Comparison of ENCODE assay signal across 33 cellular contexts in genomic region chr6:37660317-37660716, GRCh38.
"Had no signal": no experiment of that assay in that cellular context is flagged by ENCODE, and none has a peak within 500 bp of the region (broad histone marks: within the 10 kb centered on the region; RNA-seq: fewer than 3 reads in every experiment).

No MANE protein-coding gene starts in this region.

- H3K27me3 ChIP-seq: ascending aorta, cardiac muscle cell had no signal

- H3K4me1 Mint-ChIP-seq: activated CD4-positive, alpha-beta memory T cell treated with anti-CD3 and anti-CD28 coated beads, Interleukin-2, amount 10 ng/mL, durations not matched to agents 7 days and 5 days; activated CD4-positive, alpha-beta T cell treated with anti-CD3 and anti-CD28 coated beads for 36 hours; activated CD4-positive, alpha-beta T cell treated with anti-CD3 and anti-CD28 coated beads, Interleukin-2, amount 10 ng/mL, durations not matched to agents 7 days and 5 days; activated CD8-positive, alpha-beta memory T cell treated with anti-CD3 and anti-CD28 coated beads, Interleukin-2, amount 10 ng/mL, durations not matched to agents 7 days and 5 days; activated naive CD4-positive, alpha-beta T cell treated with anti-CD3 and anti-CD28 coated beads, Interleukin-2, amount 50 U/mL, for 24 hours; activated naive CD8-positive, alpha-beta T cell treated with anti-CD3 and anti-CD28 coated beads, Interleukin-2, amount 50 U/mL, for 24 hours had no signal

- DNase-seq: activated CD4-positive, alpha-beta memory T cell treated with anti-CD3 and anti-CD28 coated beads, Interleukin-2, amount 10 ng/mL, durations not matched to agents 7 days and 5 days; activated CD4-positive, alpha-beta T cell treated with anti-CD3 and anti-CD28 coated beads for 1 hour; activated CD4-positive, alpha-beta T cell treated with anti-CD3 and anti-CD28 coated beads for 36 hours; activated CD4-positive, alpha-beta T cell treated with anti-CD3 and anti-CD28 coated beads for 48 hours; activated CD4-positive, alpha-beta T cell treated with anti-CD3 and anti-CD28 coated beads, Interleukin-2, amount 10 ng/mL, durations not matched to agents 7 days and 5 days; activated CD4-positive, alpha-beta T cell treated with anti-CD3 and anti-CD28 coated beads, Interleukin-2, amount 50 U/mL, for 48 hours; activated CD4-positive, CD25-positive, alpha-beta regulatory T cell; activated CD8-positive, alpha-beta memory T cell treated with anti-CD3 and anti-CD28 coated beads for 24 hours; activated CD8-positive, alpha-beta memory T cell treated with anti-CD3 and anti-CD28 coated beads, Interleukin-2, amount 10 ng/mL, durations not matched to agents 7 days and 5 days; activated CD8-positive, alpha-beta memory T cell treated with anti-CD3 and anti-CD28 coated beads, Interleukin-2, amount 50 U/mL, for 48 hours; activated CD8-positive, alpha-beta T cell treated with anti-CD3 and anti-CD28 coated beads, Interleukin-2, amount 10 ng/mL, durations not matched to agents 7 days and 5 days; activated effector memory CD4-positive, alpha-beta T cell treated with Interleukin-2 at 50 U/mL for 16 hours; activated gamma-delta T cell; activated naive CD4-positive, alpha-beta T cell treated with anti-CD3 and anti-CD28 coated beads, Interleukin-2, amount 10 ng/mL, durations not matched to agents 7 days and 5 days; activated naive CD4-positive, alpha-beta T cell treated with Interleukin-2 at 50 U/mL for 16 hours; activated naive CD8-positive, alpha-beta T cell treated with anti-CD3 and anti-CD28 coated beads, Interleukin-2, amount 10 ng/mL, durations not matched to agents 7 days and 5 days; activated naive CD8-positive, alpha-beta T cell treated with anti-CD3 and anti-CD28 coated beads, Interleukin-2, amount 50 U/mL, for 24 hours; activated T-cell treated with anti-CD3 and anti-CD28 coated beads, Interleukin-2, amount 50 U/mL, for 24 hours; activated T-cell treated with anti-CD3 and anti-CD28 coated beads, Interleukin-2, amount 50 U/mL, for 48 hours; amygdala; anterior cingulate cortex; caudate nucleus; T-helper 2 cell; T-helper 9 cell had no signal

- ATAC-seq: activated CD4-positive, alpha-beta T cell treated with anti-CD3 and anti-CD28 coated beads for 36 hours; activated CD4-positive, CD25-positive, alpha-beta regulatory T cell treated with anti-CD3 and anti-CD28 coated beads, Interleukin-2, amount 50 U/mL, for 24 hours; activated CD8-positive, alpha-beta memory T cell treated with anti-CD3 and anti-CD28 coated beads, Interleukin-2, amount 10 ng/mL, durations not matched to agents 7 days and 5 days; activated CD8-positive, alpha-beta T cell treated with anti-CD3 and anti-CD28 coated beads, Interleukin-2, amount 10 ng/mL, durations not matched to agents 7 days and 5 days; activated naive CD8-positive, alpha-beta T cell treated with anti-CD3 and anti-CD28 coated beads, Interleukin-2, amount 50 U/mL, for 24 hours had no signal

- H3K4me3 ChIP-seq: ascending aorta, cardiac muscle cell had no signal

- H3K9me3 ChIP-seq: ascending aorta had no signal

- H3K4me1 ChIP-seq: ascending aorta had no signal

- H3K27ac ChIP-seq: ascending aorta, cardiac muscle cell had no signal

- H3K36me3 ChIP-seq: cardiac muscle cell had no signal

- H3K4me3 Mint-ChIP-seq: activated CD4-positive, alpha-beta memory T cell treated with anti-CD3 and anti-CD28 coated beads, Interleukin-2, amount 10 ng/mL, durations not matched to agents 7 days and 5 days; activated CD4-positive, alpha-beta T cell treated with anti-CD3 and anti-CD28 coated beads for 36 hours; activated CD4-positive, alpha-beta T cell treated with anti-CD3 and anti-CD28 coated beads, Interleukin-2, amount 10 ng/mL, durations not matched to agents 7 days and 5 days; activated CD8-positive, alpha-beta memory T cell treated with anti-CD3 and anti-CD28 coated beads, Interleukin-2, amount 10 ng/mL, durations not matched to agents 7 days and 5 days; activated CD8-positive, alpha-beta T cell treated with anti-CD3 and anti-CD28 coated beads, Interleukin-2, amount 10 ng/mL, durations not matched to agents 7 days and 5 days; activated naive CD4-positive, alpha-beta T cell treated with anti-CD3 and anti-CD28 coated beads, Interleukin-2, amount 10 ng/mL, durations not matched to agents 7 days and 5 days; activated naive CD4-positive, alpha-beta T cell treated with anti-CD3 and anti-CD28 coated beads, Interleukin-2, amount 50 U/mL, for 24 hours; activated naive CD8-positive, alpha-beta T cell; activated naive CD8-positive, alpha-beta T cell treated with anti-CD3 and anti-CD28 coated beads, Interleukin-2, amount 10 ng/mL, durations not matched to agents 7 days and 5 days; activated naive CD8-positive, alpha-beta T cell treated with anti-CD3 and anti-CD28 coated beads, Interleukin-2, amount 50 U/mL, for 24 hours; activated T-cell treated with anti-CD3 and anti-CD28 coated beads, Interleukin-2, amount 50 U/mL, for 24 hours; brain; T-helper 1 cell treated with Interleukin-12 subunit alpha and Interleukin-12 subunit beta and Interleukin-4 antibody, amounts not matched to agents 30 μg/mL and 1 μg/mL, for 36 hours; T-helper 2 cell treated with Interferon-gamma antibody and Interleukin-4, amounts not matched to agents 5 μg/mL and 100 μg/mL, for 36 hours had no signal

- H3K27ac Mint-ChIP-seq: activated CD4-positive, alpha-beta memory T cell treated with anti-CD3 and anti-CD28 coated beads, Interleukin-2, amount 10 ng/mL, durations not matched to agents 7 days and 5 days; activated CD4-positive, alpha-beta T cell treated with anti-CD3 and anti-CD28 coated beads for 36 hours; activated CD4-positive, alpha-beta T cell treated with anti-CD3 and anti-CD28 coated beads, Interleukin-2, amount 10 ng/mL, durations not matched to agents 7 days and 5 days; activated CD8-positive, alpha-beta memory T cell treated with anti-CD3 and anti-CD28 coated beads, Interleukin-2, amount 10 ng/mL, durations not matched to agents 7 days and 5 days; activated CD8-positive, alpha-beta T cell treated with anti-CD3 and anti-CD28 coated beads, Interleukin-2, amount 10 ng/mL, durations not matched to agents 7 days and 5 days; activated naive CD4-positive, alpha-beta T cell treated with anti-CD3 and anti-CD28 coated beads, Interleukin-2, amount 10 ng/mL, durations not matched to agents 7 days and 5 days; activated naive CD4-positive, alpha-beta T cell treated with anti-CD3 and anti-CD28 coated beads, Interleukin-2, amount 50 U/mL, for 24 hours; activated naive CD8-positive, alpha-beta T cell; activated naive CD8-positive, alpha-beta T cell treated with anti-CD3 and anti-CD28 coated beads, Interleukin-2, amount 10 ng/mL, durations not matched to agents 7 days and 5 days; activated naive CD8-positive, alpha-beta T cell treated with anti-CD3 and anti-CD28 coated beads, Interleukin-2, amount 50 U/mL, for 24 hours; activated T-cell treated with anti-CD3 and anti-CD28 coated beads, Interleukin-2, amount 50 U/mL, for 24 hours; activated T-helper 2 cell treated with anti-CD3 and anti-CD28 coated beads, Interferon-gamma antibody, Interleukin-2, Interleukin-4, amounts not matched to agents 10 μg/mL and 5 μg/mL and 100 μg/mL, durations not matched to agents 14 hours and 24 hours and 36 hours; brain; T-helper 1 cell treated with Interleukin-12 subunit alpha and Interleukin-12 subunit beta and Interleukin-4 antibody, amounts not matched to agents 30 μg/mL and 1 μg/mL, for 36 hours; T-helper 2 cell treated with Interferon-gamma antibody and Interleukin-4, amounts not matched to agents 5 μg/mL and 100 μg/mL, for 36 hours had no signal

- H3K27me3 Mint-ChIP-seq: activated CD4-positive, alpha-beta memory T cell treated with anti-CD3 and anti-CD28 coated beads, Interleukin-2, amount 10 ng/mL, durations not matched to agents 7 days and 5 days; activated naive CD4-positive, alpha-beta T cell treated with anti-CD3 and anti-CD28 coated beads, Interleukin-2, amount 10 ng/mL, durations not matched to agents 7 days and 5 days; activated naive CD4-positive, alpha-beta T cell treated with anti-CD3 and anti-CD28 coated beads, Interleukin-2, amount 50 U/mL, for 24 hours; activated naive CD8-positive, alpha-beta T cell; activated naive CD8-positive, alpha-beta T cell treated with anti-CD3 and anti-CD28 coated beads, Interleukin-2, amount 10 ng/mL, durations not matched to agents 7 days and 5 days; activated T-cell treated with anti-CD3 and anti-CD28 coated beads, Interleukin-2, amount 50 U/mL, for 24 hours; brain had no signal
